Comparison of ENCODE assay signal across 9 cellular contexts in the genomic region with DNA sequence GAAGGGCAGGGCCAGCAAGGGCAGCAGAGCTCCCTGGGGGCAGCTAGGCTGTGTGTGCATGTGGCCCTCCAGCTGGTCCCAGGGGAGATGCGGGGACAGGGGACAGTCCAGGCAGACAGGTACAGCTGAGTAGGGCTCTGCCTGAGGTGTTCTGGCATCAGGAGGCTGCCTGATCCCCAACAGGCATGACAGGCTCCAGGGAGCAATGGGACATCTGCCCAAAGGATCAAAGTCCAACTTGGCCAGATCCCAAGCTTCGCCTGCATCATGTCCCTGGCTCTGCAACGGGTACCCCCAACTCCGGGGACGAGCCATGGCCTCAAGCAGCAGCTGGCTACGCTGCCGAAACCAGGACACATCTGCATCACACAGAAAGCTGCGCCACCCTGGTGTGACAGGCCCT. TPM values are rescaled to one million over a fixed set of nuclear protein-coding genes. Genes with fewer than 3 reads are reported as not detected.
DNase-seq lines count a peak whose midpoint lies in the region; ATAC-seq and TF ChIP-seq lines count a peak whose summit lies in the region.
"Had no signal": no experiment of that assay in that cellular context is flagged by ENCODE, and none has a peak within 500 bp of the region (broad histone marks: within the 10 kb centered on the region; RNA-seq: fewer than 3 reads in every experiment).

No MANE protein-coding gene starts in this region.

- H3K27ac ChIP-seq in mammary epithelial cell (ENCODE audit: insufficient read depth, low read depth, low read length) (no peak overlapping the region), mucosa of rectum (ENCODE audit: low read depth in 2 of 2, low read length in 2 of 2) (peak overlapping the region; percentile 9 to 41), upper lobe of right lung (peak overlapping the region; percentile 100)

- H3K4me1 Mint-ChIP-seq in MCF 10A (ENCODE audit: insufficient read depth, unreplicated experiment), result peaks cover 26% of the 10 kb centered on the region
- H3K4me1 Mint-ChIP-seq in activated naive CD8-positive, alpha-beta T cell treated with anti-CD3 and anti-CD28 coated beads, Interleukin-2, amount 50 U/mL, for 24 hours, result peaks cover 59% of the 10 kb centered on the region

- H3K4me3 Mint-ChIP-seq in MCF 10A (ENCODE audit: unreplicated experiment), result no peak overlapping the region
- peak overlapping the region; percentile 92 for H3K4me3 Mint-ChIP-seq in activated naive CD8-positive, alpha-beta T cell treated with anti-CD3 and anti-CD28 coated beads, Interleukin-2, amount 50 U/mL, for 24 hours

- TF ChIP-seq CTCF in MCF 10A (IDR thresholded peaks at IDR 0.05; ENCODE audit: unreplicated experiment) (no peak), mammary epithelial cell (conservative IDR thresholded peaks at IDR 0.05 in 1 of 2, IDR thresholded peaks at IDR 0.05 in 1 of 2; ENCODE audit: extremely low read depth in 1 of 2, insufficient read depth in 1 of 2, low read depth in 1 of 2, low read length in 2 of 2) (no peak), upper lobe of right lung (IDR thresholded peaks at IDR 0.05) (no peak)

- intact Hi-C loops in MCF 10A (cut with micrococcal nuclease), result loop anchor here (5.0 kb wide), 1 partner anchor 194 kb away; the partner anchor contains the start of gene CELSR3
- intact Hi-C loops in mammary epithelial cell (cut with micrococcal nuclease), result loop anchor here (10.0 kb wide), 1 partner anchor 166 kb away; the partner anchor contains the start of gene SLC26A6
- intact Hi-C loops in upper lobe of right lung (cut with DNase I), result no loop called here

- H4K20me1 ChIP-seq in mammary epithelial cell (ENCODE audit: insufficient read depth, low read length), result no peaks in the 10 kb centered on the region

- no TSS peak for BruUV-seq in MCF 10A (replicated peaks; lab: Mats Ljungman, UMichigan)
- no TSS peak for BruUV-seq in mammary epithelial cell (replicated peaks; lab: Mats Ljungman, UMichigan)

- in situ Hi-C loops in mammary epithelial cell (cut with MboI; ENCODE audit: low sequenced_read_pairs in 2 of 2), result loop anchor here in 1 of 2 donors (5.0 to 25.0 kb wide), 2 partner anchors 89 to 194 kb away; partner anchors contain the start of genes CELSR3 and PFKFB4

- no peak overlapping the region for H3K9ac ChIP-seq in mammary epithelial cell (ENCODE audit: insufficient read depth, low read length)
- H3K9ac ChIP-seq in mucosa of rectum (ENCODE audit: low read depth in 1 of 2, low read length in 2 of 2), result no peak overlapping the region

- dilution Hi-C loops in mammary epithelial cell (cut with HindIII; ENCODE audit: low sequenced_read_pairs), result no loop called here

- ATAC-seq in activated naive CD8-positive, alpha-beta T cell treated with anti-CD3 and anti-CD28 coated beads, Interleukin-2, amount 50 U/mL, for 24 hours, result no peak
- ATAC-seq in upper lobe of right lung (no peak), HG03139 (IDR thresholded peaks at IDR 0.05; ENCODE audit: unreplicated experiment) (no peak)

- peak overlapping the region; percentile 22 for H3K27ac Mint-ChIP-seq in MCF 10A (ENCODE audit: low read depth, unreplicated experiment)
- peak overlapping the region; percentile 97 for H3K27ac Mint-ChIP-seq in activated naive CD8-positive, alpha-beta T cell treated with anti-CD3 and anti-CD28 coated beads, Interleukin-2, amount 50 U/mL, for 24 hours

- H3K36me3 ChIP-seq in mammary epithelial cell (ENCODE audit: insufficient read depth, low read length) (peaks cover 3% of the 10 kb centered on the region), mucosa of rectum (ENCODE audit: control insufficient read depth in 2 of 2, insufficient read depth in 2 of 2, low read length in 2 of 2) (peaks cover 22 to 37% of the 10 kb centered on the region in 2 donors), upper lobe of right lung (peaks cover 36% of the 10 kb centered on the region)

- H3K27me3 Mint-ChIP-seq in MCF 10A (ENCODE audit: insufficient read depth, unreplicated experiment), result no peaks in the 10 kb centered on the region
- no peaks in the 10 kb centered on the region for H3K27me3 Mint-ChIP-seq in activated naive CD8-positive, alpha-beta T cell treated with anti-CD3 and anti-CD28 coated beads, Interleukin-2, amount 50 U/mL, for 24 hours

- 30% methylated on average over 8 of the region's 8 CpGs for WGBS in mammary epithelial cell (ENCODE audit: low coverage, missing lambda C conversion rate)

- H3K4me1 ChIP-seq in mammary epithelial cell (ENCODE audit: insufficient read depth, low read length) (peaks cover 37% of the 10 kb centered on the region), mucosa of rectum (ENCODE audit: control insufficient read depth in 2 of 2, insufficient read depth in 2 of 2, low read length in 2 of 2) (peaks cover 57 to 58% of the 10 kb centered on the region in 2 donors), upper lobe of right lung (peaks cover 66% of the 10 kb centered on the region)

- H3K9me3 Mint-ChIP-seq in MCF 10A (ENCODE audit: unreplicated experiment), result no peaks in the 10 kb centered on the region
- no peaks in the 10 kb centered on the region for H3K9me3 Mint-ChIP-seq in activated naive CD8-positive, alpha-beta T cell treated with anti-CD3 and anti-CD28 coated beads, Interleukin-2, amount 50 U/mL, for 24 hours

- DNase-seq in MCF 10A (ENCODE audit: unreplicated experiment), result no peak
- DNase-seq in mammary epithelial cell, result no peak
- no peak for DNase-seq in activated naive CD8-positive, alpha-beta T cell treated with anti-CD3 and anti-CD28 coated beads, Interleukin-2, amount 50 U/mL, for 24 hours
- DNase-seq in upper lobe of right lung, result no peak
- no peak for DNase-seq in middle frontal gyrus (ENCODE audit: extremely low spot score, low spot score)
- no peak for DNase-seq in HUDEP-2 (lab: John Stamatoyannopoulos, UW; ENCODE audit: unreplicated experiment in 76 of 76)
- DNase-seq: NCI-H2171 treated with DMSO at 0.1 percent for 48 hours had no signal

- no peak overlapping the region for H2AFZ ChIP-seq in mammary epithelial cell (ENCODE audit: low read depth, low read length)

- H3K27me3 ChIP-seq in mammary epithelial cell (ENCODE audit: insufficient read depth, low read length), result no peaks in the 10 kb centered on the region
- no peaks in the 10 kb centered on the region for H3K27me3 ChIP-seq in mucosa of rectum (ENCODE audit: control insufficient read depth in 2 of 2, insufficient read depth in 2 of 2, low read length in 2 of 2)
- no peaks in the 10 kb centered on the region for H3K27me3 ChIP-seq in upper lobe of right lung

- POLR2A ChIA-PET in MCF 10A (lab: Yijun Ruan, JAX), result interaction anchor here (1.3 kb wide), 1 partner anchor 131 kb away, joined by 4 read pairs; no protein-coding TSS in a partner anchor

- no peak overlapping the region for H3K4me2 ChIP-seq in mammary epithelial cell (ENCODE audit: insufficient read depth, low read depth, low read length)

- H3K4me3 ChIP-seq in mammary epithelial cell (replicated peaks in 1 of 3; ENCODE audit: insufficient read depth in 1 of 3, low read depth in 2 of 3, low read length in 3 of 3) (no peak overlapping the region), mucosa of rectum (ENCODE audit: low read length in 2 of 2) (no peak overlapping the region), upper lobe of right lung (no peak overlapping the region)

- H3K36me3 Mint-ChIP-seq in MCF 10A (ENCODE audit: insufficient read depth, unreplicated experiment), result peaks cover 53% of the 10 kb centered on the region
- peaks cover 31% of the 10 kb centered on the region for H3K36me3 Mint-ChIP-seq in activated naive CD8-positive, alpha-beta T cell treated with anti-CD3 and anti-CD28 coated beads, Interleukin-2, amount 50 U/mL, for 24 hours (ENCODE audit: low read depth)

- H3K79me2 ChIP-seq in mammary epithelial cell (ENCODE audit: insufficient read depth, low read length), result peaks cover 54% of the 10 kb centered on the region

- CTCF ChIA-PET in MCF 10A (lab: Yijun Ruan, JAX) (interaction anchor here (0.5 to 1.5 kb wide), 4 partner anchors 61 to 1361 kb away, joined by 3 to 5 read pairs (median 4); no protein-coding TSS in a partner anchor), mammary epithelial cell (lab: Charles Lee; ENCODE audit: low non-redundant PET) (no interaction called here)

- H3K9me3 ChIP-seq in mammary epithelial cell (replicated peaks; ENCODE audit: insufficient read depth, low read length) (no peaks in the 10 kb centered on the region), mucosa of rectum (ENCODE audit: control insufficient read depth in 2 of 2, low read length in 2 of 2) (no peaks in the 10 kb centered on the region), upper lobe of right lung (no peaks in the 10 kb centered on the region)

RNA-seq across cellular contexts. Expression of gene ATRIP, which starts 21.8 kb away (rescaled TPM):
- total RNA-seq in MCF 10A (2022), result 8.6 and 9.1 TPM in 2 replicates
- total RNA-seq in mammary epithelial cell, result 10 to 100 TPM in 1 of 2 donors, 1 to 10 TPM in 1; 7.2 to 13.2 TPM
- polyA plus RNA-seq in mammary epithelial cell, result 11.7 TPM
- polyA minus RNA-seq in mammary epithelial cell, result 10.1 TPM
- total RNA-seq in upper lobe of right lung, result 5.3 TPM

RNA-seq across cellular contexts. Expression of gene TMA7, which starts 28.3 kb away (rescaled TPM):
- total RNA-seq in MCF 10A (2022) (356 and 372 TPM in 2 replicates), mammary epithelial cell (100 to 1,000 TPM in 1 of 2 donors, 10 to 100 TPM in 1; 80.5 to 270 TPM), upper lobe of right lung (169 TPM)
- 224 TPM for polyA plus RNA-seq in mammary epithelial cell
- 32.7 TPM for polyA minus RNA-seq in mammary epithelial cell

RNA-seq across cellular contexts. Expression of gene CCDC51, which starts 28.4 kb away (rescaled TPM):
- total RNA-seq in MCF 10A (2022) (31.9 and 32.5 TPM in 2 replicates), mammary epithelial cell (10 to 100 TPM; 25.6 to 27.3 TPM), upper lobe of right lung (11.4 TPM)
- 46.3 TPM for polyA plus RNA-seq in mammary epithelial cell
- 13.6 TPM for polyA minus RNA-seq in mammary epithelial cell

RNA-seq across cellular contexts. Expression of gene SHISA5, which starts 35.6 kb away (rescaled TPM):
- 131 and 170 TPM in 2 replicates for total RNA-seq in MCF 10A (2022)
- 100 to 1,000 TPM in 1 of 2 donors, 10 to 100 TPM in 1; 56.0 to 124 TPM for total RNA-seq in mammary epithelial cell
- polyA plus RNA-seq in mammary epithelial cell, result 114 TPM
- 136 TPM for polyA minus RNA-seq in mammary epithelial cell
- total RNA-seq in upper lobe of right lung, result 163 TPM

RNA-seq across cellular contexts. Expression of gene PLXNB1, which starts 38.4 kb away (rescaled TPM):
- total RNA-seq in MCF 10A (2022) (90.0 and 101 TPM in 2 replicates), mammary epithelial cell (100 to 1,000 TPM; 163 to 195 TPM), upper lobe of right lung (103 TPM)
- 100 TPM for polyA plus RNA-seq in mammary epithelial cell
- polyA minus RNA-seq in mammary epithelial cell, result 205 TPM
